Comparison of ENCODE assay signal across 9 cellular contexts in the genomic region with DNA sequence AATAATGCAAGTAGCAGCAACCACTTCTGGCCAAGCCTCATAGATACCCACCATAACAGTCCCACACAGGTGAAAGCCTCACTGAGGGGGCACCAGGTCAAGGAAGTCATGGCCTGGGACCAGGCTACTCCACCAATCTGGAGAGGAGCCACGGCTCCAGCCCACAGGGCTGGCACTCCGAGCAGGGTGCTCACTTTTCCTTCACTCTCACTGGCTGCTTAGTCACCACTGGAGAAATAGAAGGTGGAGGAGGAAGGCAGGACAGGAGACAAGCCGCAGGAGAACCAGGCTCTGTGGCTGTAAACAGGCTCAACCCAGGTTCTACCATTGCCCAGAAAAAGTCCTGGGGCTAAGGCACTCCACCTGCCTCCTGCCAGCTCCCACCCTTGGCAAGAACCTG. TPM values are rescaled to one million over a fixed set of nuclear protein-coding genes. Genes with fewer than 3 reads are reported as not detected.
A peak's percentile ranks its signal among the peaks of the same experiment; 100 is the strongest.
DNase-seq lines count a peak whose midpoint lies in the region; ATAC-seq and TF ChIP-seq lines count a peak whose summit lies in the region.
"Had no signal": no experiment of that assay in that cellular context is flagged by ENCODE, and none has a peak within 500 bp of the region (broad histone marks: within the 10 kb centered on the region; RNA-seq: fewer than 3 reads in every experiment).

No MANE protein-coding gene starts in this region.

- H3K9me3 Mint-ChIP-seq in activated naive CD4-positive, alpha-beta T cell treated with anti-CD3 and anti-CD28 coated beads, Interleukin-2, amount 50 U/mL, for 24 hours: no peaks in the 10 kb centered on the region

- peak overlapping the region; percentile 51 for H3K27ac Mint-ChIP-seq in activated naive CD4-positive, alpha-beta T cell treated with anti-CD3 and anti-CD28 coated beads, Interleukin-2, amount 50 U/mL, for 24 hours

- TF ChIP-seq EP300 in upper lobe of left lung (IDR thresholded peaks at IDR 0.05): no peak

- H3K27me3 Mint-ChIP-seq in activated naive CD4-positive, alpha-beta T cell treated with anti-CD3 and anti-CD28 coated beads, Interleukin-2, amount 50 U/mL, for 24 hours: no peaks in the 10 kb centered on the region

- peak overlapping the region; percentile 89 to 99 (median 96) for H3K27ac ChIP-seq in upper lobe of left lung

- H3K36me3 ChIP-seq in adipocyte (ENCODE audit: control insufficient read depth, insufficient read depth, low read length, severe bottlenecking) (peaks cover 78% of the 10 kb centered on the region), kidney epithelial cell (ENCODE audit: control insufficient read depth, insufficient read depth, low read length) (peaks cover 7% of the 10 kb centered on the region), upper lobe of left lung (peaks cover 52 to 80% (median 74%) of the 10 kb centered on the region in 4 donors)

- H3K4me1 Mint-ChIP-seq in activated naive CD4-positive, alpha-beta T cell treated with anti-CD3 and anti-CD28 coated beads, Interleukin-2, amount 50 U/mL, for 24 hours: peaks cover 23% of the 10 kb centered on the region

- H3K4me3 ChIP-seq in adipocyte (ENCODE audit: low read length): peak overlapping the region; percentile 86
- peak overlapping the region; percentile 96 for H3K4me3 ChIP-seq in kidney epithelial cell (ENCODE audit: low read depth, low read length)
- peak overlapping the region in 3 of 4 donors; percentile 80 to 99 (median 97) for H3K4me3 ChIP-seq in upper lobe of left lung

- no peak for DNase-seq in activated naive CD4-positive, alpha-beta T cell (lab: John Stamatoyannopoulos, UW)
- DNase-seq in adipocyte (ENCODE audit: low read depth) (peak; percentile 11), kidney epithelial cell (ENCODE audit: low read depth) (no peak), upper lobe of left lung (no peak), omental fat pad (ENCODE audit: low spot score) (no peak), NOMO-1 (lab: John Stamatoyannopoulos, UW; ENCODE audit: unreplicated experiment in 2 of 2) (no peak), EL (no peak)
- DNase-seq: KG1 had no signal

- H3K4me1 ChIP-seq in adipocyte (ENCODE audit: control insufficient read depth, insufficient read depth, low read length) (peaks cover 17% of the 10 kb centered on the region), upper lobe of left lung (peaks cover 15 to 25% (median 19%) of the 10 kb centered on the region in 4 donors)

- TF ChIP-seq POLR2A in upper lobe of left lung (IDR thresholded peaks at IDR 0.05): no peak

- H3K27me3 ChIP-seq in adipocyte (replicated peaks; ENCODE audit: control insufficient read depth, insufficient read depth, low read length) (no peaks in the 10 kb centered on the region), kidney epithelial cell (ENCODE audit: control insufficient read depth, insufficient read depth, low read length) (no peaks in the 10 kb centered on the region), upper lobe of left lung (no peaks in the 10 kb centered on the region)

- peaks cover 2% of the 10 kb centered on the region for H3K36me3 Mint-ChIP-seq in activated naive CD4-positive, alpha-beta T cell treated with anti-CD3 and anti-CD28 coated beads, Interleukin-2, amount 50 U/mL, for 24 hours

- 61 to 86% methylated on average over 2 to 3 of the region's 3 CpGs for WGBS in upper lobe of left lung, 2 donors

- H3K4me3 Mint-ChIP-seq in activated naive CD4-positive, alpha-beta T cell treated with anti-CD3 and anti-CD28 coated beads, Interleukin-2, amount 50 U/mL, for 24 hours: peak overlapping the region; percentile 92

- TF ChIP-seq CTCF in kidney epithelial cell (IDR thresholded peaks at IDR 0.05; ENCODE audit: insufficient read depth, low read length, poor library complexity, severe bottlenecking) (no peak), upper lobe of left lung (IDR thresholded peaks at IDR 0.05) (no peak), omental fat pad (IDR thresholded peaks at IDR 0.05) (no peak)

- ATAC-seq in upper lobe of left lung (ENCODE audit: low FRiP score in 2 of 2) (no peak), omental fat pad (ENCODE audit: low FRiP score) (no peak)

- H3K9ac ChIP-seq in adipocyte (ENCODE audit: low read length): peak overlapping the region; percentile 99

- no peaks in the 10 kb centered on the region for H3K9me3 ChIP-seq in adipocyte (ENCODE audit: control insufficient read depth, low read length)
- H3K9me3 ChIP-seq in upper lobe of left lung: no peaks in the 10 kb centered on the region

RNA-seq across cellular contexts. Expression of a gene that starts 1.2 kb away (rescaled TPM):
- total RNA-seq in kidney epithelial cell (55.2 and 62.6 TPM in 2 replicates), upper lobe of left lung (10 to 100 TPM; 42.6 to 76.4 (median 57.2) TPM), omental fat pad (10 to 100 TPM; 30.7 to 63.5 (median 45.4) TPM)

RNA-seq across cellular contexts. Expression of a gene that starts 13.4 kb away (rescaled TPM):
- 197 and 262 TPM in 2 replicates for total RNA-seq in kidney epithelial cell
- 100 to 1,000 TPM; 349 to 904 (median 555) TPM for total RNA-seq in upper lobe of left lung
- 100 to 1,000 TPM; 334 to 564 (median 415) TPM for total RNA-seq in omental fat pad

RNA-seq across cellular contexts. Expression of a gene that starts 14.9 kb away (rescaled TPM):
- 279 and 320 TPM in 2 replicates for total RNA-seq in kidney epithelial cell
- 100 to 1,000 TPM; 143 to 256 (median 191) TPM for total RNA-seq in upper lobe of left lung
- total RNA-seq in omental fat pad: 100 to 1,000 TPM; 172 to 204 (median 192) TPM

RNA-seq across cellular contexts. Expression of a gene that starts 25.6 kb away (rescaled TPM):
- 56.0 and 75.6 TPM in 2 replicates for total RNA-seq in kidney epithelial cell
- total RNA-seq in upper lobe of left lung: 100 to 1,000 TPM in 1 of 6 donors, 10 to 100 TPM in 5; 65.6 to 145 (median 74.2) TPM
- 10 to 100 TPM; 53.2 to 71.2 (median 61.9) TPM for total RNA-seq in omental fat pad

RNA-seq across cellular contexts. Expression of a gene that starts 46.7 kb away (rescaled TPM):
- 41.2 and 46.6 TPM in 2 replicates for total RNA-seq in kidney epithelial cell
- 10 to 100 TPM; 20.7 to 31.6 (median 26.0) TPM for total RNA-seq in upper lobe of left lung
- 10 to 100 TPM; 20.7 to 29.9 (median 26.8) TPM for total RNA-seq in omental fat pad
